ENCODE assay signal across 18 cellular contexts in the genomic region with DNA sequence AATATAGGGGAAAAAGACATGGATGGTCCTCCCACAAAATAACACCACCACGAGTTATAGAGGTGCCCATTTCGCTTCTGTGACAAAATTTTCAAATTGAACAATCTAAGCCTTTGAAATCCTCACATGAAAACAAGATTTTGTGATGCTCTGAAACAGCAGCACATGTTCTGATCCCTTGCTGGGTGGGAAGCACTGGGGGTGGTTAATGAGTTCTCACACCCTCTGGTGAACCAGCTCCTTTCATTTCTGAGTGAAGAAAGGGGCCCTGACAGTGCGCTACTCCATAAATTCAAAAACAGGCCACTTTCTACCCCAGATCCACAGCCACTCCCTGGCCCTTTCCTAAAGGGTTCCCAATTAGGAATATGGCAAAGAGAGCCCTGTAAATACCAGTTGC.
DNase-seq lines count a peak whose midpoint lies in the region; ATAC-seq and TF ChIP-seq lines count a peak whose summit lies in the region.
"Had no signal": no experiment of that assay in that cellular context is flagged by ENCODE, and none has a peak within 500 bp of the region (broad histone marks: within the 10 kb centered on the region; RNA-seq: fewer than 3 reads in every experiment).

No MANE protein-coding gene starts in this region.

- H3K27me3 Mint-ChIP-seq in GM23338 (ENCODE audit: insufficient read depth, low read depth, poor library complexity): peaks cover 4% of the 10 kb centered on the region
- H3K27me3 Mint-ChIP-seq in WTC11 (ENCODE audit: low read depth): no peaks in the 10 kb centered on the region

- peak overlapping the region; percentile 33 for H3K27ac Mint-ChIP-seq in GM23338
- H3K27ac Mint-ChIP-seq in WTC11: peak overlapping the region; percentile 55; the same call in 1 of the 2 replicates

- peak overlapping the region in 1 of 3 donors; percentile 2 for H3K9ac ChIP-seq in skeletal muscle tissue (ENCODE audit: low read depth in 1 of 3, low read length in 3 of 3)

- H3K4me3 Mint-ChIP-seq in GM23338 (no peak overlapping the region), WTC11 (no peak overlapping the region)

- no peaks in the 10 kb centered on the region for H4K20me1 ChIP-seq in GM23338 (replicated peaks; ENCODE audit: insufficient read depth)

- H3K79me2 ChIP-seq in GM23338 (replicated peaks; ENCODE audit: insufficient read depth): peaks cover 14% of the 10 kb centered on the region

- H3K9me3 Mint-ChIP-seq in GM23338: 0 out of 3 replicates have a peak, but pooled peaks cover 4% of the 10 kb centered on the region
- H3K9me3 Mint-ChIP-seq in WTC11: peaks cover 9% of the 10 kb centered on the region; the same call in 1 of the 2 replicates

- H3K4me1 Mint-ChIP-seq in GM23338 (peaks cover 49% of the 10 kb centered on the region), WTC11 (peaks cover 59% of the 10 kb centered on the region)

- H3K9me3 ChIP-seq in esophagus muscularis mucosa: no peaks in the 10 kb centered on the region
- H3K9me3 ChIP-seq in skeletal muscle tissue (ENCODE audit: control insufficient read depth in 3 of 3, low read length in 3 of 3): no peaks in the 10 kb centered on the region
- H3K9me3 ChIP-seq: Caco-2 had no signal

- H3K4me3 ChIP-seq in GM23338 (no peak overlapping the region), esophagus muscularis mucosa (no peak overlapping the region), skeletal muscle tissue (ENCODE audit: low read length in 3 of 3) (no peak overlapping the region)

- H3K9me2 ChIP-seq in GM23338 (ENCODE audit: insufficient read depth): no peaks in the 10 kb centered on the region

- ATAC-seq in GM23338: peak; percentile 22; the same call in 1 of the 3 replicates
- peak; percentile 28 for ATAC-seq in WTC11

- DNase-seq in GM23338 (ENCODE audit: low spot score): no peak
- no peak for DNase-seq in WTC11 (ENCODE audit: low spot score)
- no peak for DNase-seq in esophagus muscularis mucosa (ENCODE audit: extremely low spot score)
- no peak for DNase-seq in NCI-H524 (lab: John Stamatoyannopoulos, UW)
- no peak for DNase-seq in Ammon's horn (ENCODE audit: low spot score)
- no peak for DNase-seq in activated CD4-positive, alpha-beta T cell treated with anti-CD3 and anti-CD28 coated beads for 48 hours
- DNase-seq: ACHN, Caco-2, HCEC 1CT, NCI-H1092 treated with DMSO at 0.1 percent for 48 hours, NCI-H1694, NCI-H2107, NCI-H510A, NCI-H774, OCI-M1, Right ventricle myocardium superior had no signal

- POLR2A ChIA-PET in WTC11 (lab: Charles Lee): interaction anchor here (1.1 kb wide), 1 partner anchor 8 kb away, joined by 3 read pairs; no protein-coding TSS in a partner anchor

- peaks cover 12% of the 10 kb centered on the region; the same call in 2 of the 3 replicates for H3K36me3 Mint-ChIP-seq in GM23338 (ENCODE audit: low read depth)
- H3K36me3 Mint-ChIP-seq in WTC11: peaks cover 8% of the 10 kb centered on the region

- no peak for TF ChIP-seq CTCF in GM23338 (conservative IDR thresholded peaks at IDR 0.05; ENCODE audit: low read depth in 2 of 2)
- TF ChIP-seq CTCF in WTC11 (IDR thresholded peaks at IDR 0.05): no peak
- TF ChIP-seq CTCF in esophagus muscularis mucosa (IDR thresholded peaks at IDR 0.05): no peak

- WGBS in esophagus muscularis mucosa: 91% methylated on average over 3 of the region's 3 CpGs

- intact Hi-C loops in esophagus muscularis mucosa (cut with DNase I): no loop called here

- H3K4me2 ChIP-seq in GM23338: peak overlapping the region; percentile 47; the same call in 1 of the 2 replicates

- no peak for TF ChIP-seq EP300 in esophagus muscularis mucosa (IDR thresholded peaks at IDR 0.05)

- H3K27me3 ChIP-seq in GM23338 (ENCODE audit: insufficient read depth): no peaks in the 10 kb centered on the region
- H3K27me3 ChIP-seq in esophagus muscularis mucosa: no peaks in the 10 kb centered on the region
- H3K27me3 ChIP-seq in skeletal muscle tissue (ENCODE audit: control insufficient read depth in 3 of 3, insufficient read depth in 3 of 3, low read length in 3 of 3): no peaks in the 10 kb centered on the region

- no peaks in the 10 kb centered on the region for H3F3A ChIP-seq in GM23338 (replicated peaks; ENCODE audit: low read depth)

- CTCF ChIA-PET in WTC11 (lab: Charles Lee): interaction anchor here (0.5 kb wide), 1 partner anchor 834 kb away, joined by 3 read pairs; no protein-coding TSS in a partner anchor

- H3K27ac ChIP-seq in GM23338 (ENCODE audit: low read depth) (peak overlapping the region; percentile 56; the same call in 1 of the 2 replicates), esophagus muscularis mucosa (replicated peaks in 1 of 4) (peak overlapping the region; percentile 8 to 61 (median 44)), skeletal muscle tissue (ENCODE audit: low read depth, low read length) (peak overlapping the region; percentile 69)
- H3K27ac ChIP-seq: C4-2B had no signal

- H3K36me3 ChIP-seq in GM23338 (ENCODE audit: insufficient read depth) (no peaks in the 10 kb centered on the region), esophagus muscularis mucosa (no peaks in the 10 kb centered on the region), skeletal muscle tissue (ENCODE audit: control insufficient read depth in 3 of 3, insufficient read depth in 3 of 3, low read length in 3 of 3) (no peaks in the 10 kb centered on the region)

- no peak for TF ChIP-seq POLR2A in esophagus muscularis mucosa (IDR thresholded peaks at IDR 0.05; ENCODE audit: low read depth)

- H3K4me1 ChIP-seq in GM23338 (ENCODE audit: insufficient read depth): peaks cover 31% of the 10 kb centered on the region
- H3K4me1 ChIP-seq in esophagus muscularis mucosa: peaks cover 33 to 68% (median 62%) of the 10 kb centered on the region in 4 donors
- H3K4me1 ChIP-seq in skeletal muscle tissue (ENCODE audit: control insufficient read depth in 3 of 3, insufficient read depth in 3 of 3, low read length in 3 of 3): peaks cover 16 to 44% (median 40%) of the 10 kb centered on the region in 3 donors
- H3K4me1 ChIP-seq: Caco-2 had no signal

- no peak overlapping the region for H2AFZ ChIP-seq in GM23338

TF ChIP-seq in GM23338, 12 proteins besides CTCF, POLR2A, EP300 and RAD21 (continues in another document):
- TF ChIP-seq ZNF331 (CRISPR knock-in tag; IDR thresholded peaks at IDR 0.05; ENCODE audit: low read depth): no peak
- no peak for TF ChIP-seq ZNF114 (CRISPR knock-in tag; IDR thresholded peaks at IDR 0.05)
- TF ChIP-seq JUNB (IDR thresholded peaks at IDR 0.05; ENCODE audit: unreplicated experiment): no peak
- TF ChIP-seq, protein P1, sequence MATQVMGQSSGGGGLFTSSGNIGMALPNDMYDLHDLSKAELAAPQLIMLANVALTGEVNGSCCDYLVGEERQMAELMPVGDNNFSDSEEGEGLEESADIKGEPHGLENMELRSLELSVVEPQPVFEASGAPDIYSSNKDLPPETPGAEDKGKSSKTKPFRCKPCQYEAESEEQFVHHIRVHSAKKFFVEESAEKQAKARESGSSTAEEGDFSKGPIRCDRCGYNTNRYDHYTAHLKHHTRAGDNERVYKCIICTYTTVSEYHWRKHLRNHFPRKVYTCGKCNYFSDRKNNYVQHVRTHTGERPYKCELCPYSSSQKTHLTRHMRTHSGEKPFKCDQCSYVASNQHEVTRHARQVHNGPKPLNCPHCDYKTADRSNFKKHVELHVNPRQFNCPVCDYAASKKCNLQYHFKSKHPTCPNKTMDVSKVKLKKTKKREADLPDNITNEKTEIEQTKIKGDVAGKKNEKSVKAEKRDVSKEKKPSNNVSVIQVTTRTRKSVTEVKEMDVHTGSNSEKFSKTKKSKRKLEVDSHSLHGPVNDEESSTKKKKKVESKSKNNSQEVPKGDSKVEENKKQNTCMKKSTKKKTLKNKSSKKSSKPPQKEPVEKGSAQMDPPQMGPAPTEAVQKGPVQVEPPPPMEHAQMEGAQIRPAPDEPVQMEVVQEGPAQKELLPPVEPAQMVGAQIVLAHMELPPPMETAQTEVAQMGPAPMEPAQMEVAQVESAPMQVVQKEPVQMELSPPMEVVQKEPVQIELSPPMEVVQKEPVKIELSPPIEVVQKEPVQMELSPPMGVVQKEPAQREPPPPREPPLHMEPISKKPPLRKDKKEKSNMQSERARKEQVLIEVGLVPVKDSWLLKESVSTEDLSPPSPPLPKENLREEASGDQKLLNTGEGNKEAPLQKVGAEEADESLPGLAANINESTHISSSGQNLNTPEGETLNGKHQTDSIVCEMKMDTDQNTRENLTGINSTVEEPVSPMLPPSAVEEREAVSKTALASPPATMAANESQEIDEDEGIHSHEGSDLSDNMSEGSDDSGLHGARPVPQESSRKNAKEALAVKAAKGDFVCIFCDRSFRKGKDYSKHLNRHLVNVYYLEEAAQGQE (IDR thresholded peaks at IDR 0.05; ENCODE audit: unreplicated experiment): no peak
- no peak for TF ChIP-seq EZH2phosphoT487 (IDR thresholded peaks at IDR 0.05; ENCODE audit: unreplicated experiment)

TF ChIP-seq in WTC11, 78 proteins besides CTCF, POLR2A, EP300 and RAD21 (continues in another document):
- TF ChIP-seq IRF2 (CRISPR knock-in tag; IDR thresholded peaks at IDR 0.05; ENCODE audit: borderline replicate concordance, low read depth): no peak
- TF ChIP-seq HMGA2 (CRISPR knock-in tag; IDR thresholded peaks at IDR 0.05): no peak
- TF ChIP-seq, protein P2, sequence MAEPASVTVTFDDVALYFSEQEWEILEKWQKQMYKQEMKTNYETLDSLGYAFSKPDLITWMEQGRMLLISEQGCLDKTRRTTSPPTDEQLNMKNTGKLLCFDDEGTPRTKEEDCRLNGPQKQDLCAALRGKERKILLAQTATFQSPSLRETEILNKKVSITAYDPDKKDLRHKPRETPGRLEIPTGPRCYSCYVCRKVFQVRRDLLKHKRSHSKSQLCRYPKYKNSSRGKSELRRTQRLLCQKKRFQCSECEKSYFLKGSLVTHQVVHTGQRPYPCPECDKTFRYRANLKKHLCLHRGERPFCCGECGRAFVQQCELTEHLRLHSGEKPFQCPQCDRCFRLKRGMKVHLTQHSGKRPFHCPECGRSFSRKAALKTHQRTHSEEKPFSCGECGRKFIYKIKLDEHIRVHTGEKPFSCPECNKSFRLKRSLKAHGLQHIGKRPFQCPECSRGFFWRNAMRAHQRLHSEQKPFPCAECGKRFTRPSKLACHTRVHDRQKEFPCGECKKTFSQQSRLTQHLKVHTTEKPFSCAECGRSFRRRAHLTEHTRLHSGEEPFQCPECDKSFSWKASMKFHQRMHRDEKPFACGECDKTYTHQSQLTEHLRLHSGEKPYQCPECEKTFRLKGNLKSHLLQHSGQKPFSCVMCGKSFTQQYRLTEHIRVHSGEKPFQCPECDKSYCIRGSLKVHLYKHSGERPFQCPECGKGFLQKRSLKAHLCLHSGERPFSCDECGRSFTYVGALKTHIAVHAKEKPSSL (CRISPR knock-in tag; conservative IDR thresholded peaks at IDR 0.05): no peak
- TF ChIP-seq NR1H2 (CRISPR knock-in tag; IDR thresholded peaks at IDR 0.05): no peak
- TF ChIP-seq RORB (CRISPR knock-in tag; IDR thresholded peaks at IDR 0.05): no peak
- no peak for TF ChIP-seq MYBL2 (CRISPR knock-in tag; IDR thresholded peaks at IDR 0.05)
- TF ChIP-seq ZNF138 (CRISPR knock-in tag; conservative IDR thresholded peaks at IDR 0.05): no peak
- no peak for TF ChIP-seq FOXP1 (CRISPR knock-in tag; IDR thresholded peaks at IDR 0.05; ENCODE audit: borderline replicate concordance)
